Comparison of ENCODE assay signal across 19 cellular contexts in the genomic region with DNA sequence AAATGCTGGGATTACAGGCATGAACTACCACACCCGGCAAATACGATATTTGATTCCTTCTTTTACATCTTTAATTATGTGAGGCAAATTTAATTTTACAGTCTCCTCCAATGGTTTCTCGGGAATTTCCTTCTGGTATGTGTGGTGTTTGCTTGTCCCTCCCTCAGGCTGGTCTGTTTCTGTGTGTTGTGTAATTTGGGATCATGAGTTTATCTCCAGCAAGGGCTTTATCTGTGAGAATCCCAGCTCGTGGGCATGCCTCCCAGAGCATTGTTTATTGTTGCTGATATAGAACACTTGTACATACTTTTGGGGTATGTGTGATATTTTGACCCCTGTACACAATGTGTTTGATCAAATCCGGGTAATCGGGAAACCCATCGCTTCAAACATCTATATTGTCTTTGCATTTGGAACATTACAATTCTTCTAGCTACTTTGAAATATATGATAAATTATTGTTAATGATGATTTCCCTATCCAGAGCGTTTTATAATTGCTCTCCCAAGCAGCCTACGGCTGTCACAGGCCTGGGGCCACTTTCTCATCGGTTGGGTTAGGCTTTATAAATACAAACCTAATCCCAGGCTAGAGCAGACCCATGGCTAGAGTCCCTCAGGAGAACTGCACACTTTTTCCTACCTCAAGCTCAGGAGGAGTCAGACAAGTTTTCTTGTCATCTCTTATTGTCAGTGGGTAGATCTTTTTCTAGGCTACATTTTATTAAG. TPM values are rescaled to one million over a fixed set of nuclear protein-coding genes. Genes with fewer than 3 reads are reported as not detected.
DNase-seq lines count a peak whose midpoint lies in the region; ATAC-seq, FAIRE-seq and TF ChIP-seq lines count a peak whose summit lies in the region.
"Had no signal": no experiment of that assay in that cellular context is flagged by ENCODE, and none has a peak within 500 bp of the region (broad histone marks: within the 10 kb centered on the region; RNA-seq: fewer than 3 reads in every experiment).

No MANE protein-coding gene starts in this region.

- H3K4me1 ChIP-seq in astrocyte (ENCODE audit: insufficient read depth, low read length) = peaks cover 21% of the 10 kb centered on the region

- H3K4me3 Mint-ChIP-seq in astrocyte (ENCODE audit: unreplicated experiment) (no peak overlapping the region), CD14-positive monocyte (no peak overlapping the region)
- H3K4me3 Mint-ChIP-seq in stimulated activated naive B cell treated with anti-CD40 and anti-IgM and Interleukin-4, amounts not matched to agents 10 μg/mL and 1 μg/mL and 100 μg/mL, for 72 hours = no peak overlapping the region
- H3K4me3 Mint-ChIP-seq: activated B cell treated with CpG ODN at 0.5 μM for 24 hours; dendritic cell treated with granulocyte-macrophage colony-stimulating factor and Interleukin-4, amounts not matched to agents 40 ng/mL and 50 ng/mL, for 4 days had no signal

- H3K4me3 ChIP-seq in astrocyte (ENCODE audit: insufficient read depth, low read depth, low read length) = no peak overlapping the region
- H3K4me3 ChIP-seq: HAP-1, sigmoid colon, upper lobe of right lung had no signal

- no peak overlapping the region for H3K4me2 ChIP-seq in astrocyte (ENCODE audit: low read length)

- no peaks in the 10 kb centered on the region for H3K36me3 ChIP-seq in astrocyte (ENCODE audit: insufficient read depth, low read length)
- H3K36me3 ChIP-seq: HAP-1, sigmoid colon, upper lobe of right lung had no signal

- no peaks in the 10 kb centered on the region for H3K9me3 ChIP-seq in astrocyte (ENCODE audit: insufficient read depth, low read depth, low read length)
- H3K9me3 ChIP-seq: HAP-1, sigmoid colon, upper lobe of right lung had no signal

- H3K79me2 ChIP-seq in astrocyte (ENCODE audit: insufficient read depth, low read length) = no peaks in the 10 kb centered on the region

- DNase-seq in AG08395 (ENCODE audit: low spot score) (peak; percentile 34), EH (ENCODE audit: low read depth) (peak; percentile 74), astrocyte (ENCODE audit: low read depth) (peak; percentile 53), hepatic stellate cell (ENCODE audit: low spot score) (peak; percentile 46), CD14-positive monocyte (ENCODE audit: low spot score) (no peak)
- DNase-seq in stimulated activated naive B cell treated with anti-CD40 and anti-IgM and Interleukin-4, amounts not matched to agents 10 μg/mL and 1 μg/mL and 100 μg/mL, for 72 hours = no peak
- DNase-seq: activated B cell treated with CpG ODN at 0.5 μM for 24 hours; activated CD8-positive, alpha-beta memory T cell treated with anti-CD3 and anti-CD28 coated beads, Interleukin-2, amount 50 U/mL, for 48 hours; amniotic stem cell; C1 segment of cervical spinal cord; DMS79; NCI-H2081 treated with DMSO at 0.1 percent for 48 hours; NCI-H69; sigmoid colon; upper lobe of right lung had no signal

- H3K9ac ChIP-seq in astrocyte (ENCODE audit: low read length) = no peak overlapping the region

- no peak for TF ChIP-seq CTCF in astrocyte (IDR thresholded peaks at IDR 0.05; ENCODE audit: insufficient read depth, low read depth, low read length)
- TF ChIP-seq CTCF in CD14-positive monocyte (IDR thresholded peaks at IDR 0.05) = no peak

- no peak overlapping the region for H3K27ac ChIP-seq in astrocyte (ENCODE audit: low read depth, low read length)
- H3K27ac ChIP-seq: sigmoid colon, upper lobe of right lung had no signal

- H3K36me3 Mint-ChIP-seq in astrocyte (ENCODE audit: low read depth, unreplicated experiment) = no peaks in the 10 kb centered on the region
- no peaks in the 10 kb centered on the region for H3K36me3 Mint-ChIP-seq in CD14-positive monocyte
- no peaks in the 10 kb centered on the region for H3K36me3 Mint-ChIP-seq in stimulated activated naive B cell treated with anti-CD40 and anti-IgM and Interleukin-4, amounts not matched to agents 10 μg/mL and 1 μg/mL and 100 μg/mL, for 72 hours

- H2AFZ ChIP-seq in astrocyte (ENCODE audit: low read depth, low read length) = no peak overlapping the region

- H3K27me3 ChIP-seq in astrocyte (ENCODE audit: insufficient read depth, low read length) = no peaks in the 10 kb centered on the region
- H3K27me3 ChIP-seq: sigmoid colon, upper lobe of right lung had no signal

- no peaks in the 10 kb centered on the region for H4K20me1 ChIP-seq in astrocyte (ENCODE audit: insufficient read depth, low read length)

- FAIRE-seq in astrocyte (lab: Jason Lieb, UNC) = no peak

- H3K27me3 Mint-ChIP-seq in astrocyte (ENCODE audit: low read depth, unreplicated experiment) (peaks cover 3% of the 10 kb centered on the region), CD14-positive monocyte (ENCODE audit: low read depth in 3 of 3) (peaks cover 0 to 9% (median 8%) of the 10 kb centered on the region in 3 donors)
- peaks cover 17 to 27% of the 10 kb centered on the region in 2 donors for H3K27me3 Mint-ChIP-seq in stimulated activated naive B cell treated with anti-CD40 and anti-IgM and Interleukin-4, amounts not matched to agents 10 μg/mL and 1 μg/mL and 100 μg/mL, for 72 hours

- intact Hi-C loops in CD14-positive monocyte (cut with micrococcal nuclease) = no loop called here

- no peak overlapping the region for H3K27ac Mint-ChIP-seq in astrocyte (ENCODE audit: unreplicated experiment)
- H3K27ac Mint-ChIP-seq in CD14-positive monocyte = peak overlapping the region in 1 of 7 donors; percentile 65
- H3K27ac Mint-ChIP-seq in stimulated activated naive B cell treated with anti-CD40 and anti-IgM and Interleukin-4, amounts not matched to agents 10 μg/mL and 1 μg/mL and 100 μg/mL, for 72 hours = no peak overlapping the region
- H3K27ac Mint-ChIP-seq: activated B cell treated with CpG ODN at 0.5 μM for 24 hours; dendritic cell treated with granulocyte-macrophage colony-stimulating factor and Interleukin-4, amounts not matched to agents 40 ng/mL and 50 ng/mL, for 4 days had no signal

- H3K4me1 Mint-ChIP-seq in astrocyte (ENCODE audit: low read depth, unreplicated experiment) (peaks cover 24% of the 10 kb centered on the region), CD14-positive monocyte (peaks cover 21% of the 10 kb centered on the region)
- H3K4me1 Mint-ChIP-seq in stimulated activated naive B cell treated with anti-CD40 and anti-IgM and Interleukin-4, amounts not matched to agents 10 μg/mL and 1 μg/mL and 100 μg/mL, for 72 hours = peaks cover 42% of the 10 kb centered on the region in 2 donors

- no peak for ATAC-seq in stimulated activated naive B cell treated with anti-CD40 and anti-IgM and Interleukin-4, amounts not matched to agents 10 μg/mL and 1 μg/mL and 100 μg/mL, for 72 hours (replicated peaks)
- no peak for ATAC-seq in activated CD4-positive, CD25-positive, alpha-beta regulatory T cell treated with anti-CD3 and anti-CD28 coated beads, Interleukin-2, amount 50 U/mL, for 24 hours
- ATAC-seq: stimulated activated effector memory CD8-positive, alpha-beta T cell treated with anti-CD3 and anti-CD28 coated beads, Interleukin-12 subunit alpha, Interleukin-12 subunit beta, amount 100 ng/mL, for 72 hours; upper lobe of right lung had no signal

- H3K9me3 Mint-ChIP-seq in astrocyte (ENCODE audit: unreplicated experiment) (no peaks in the 10 kb centered on the region), CD14-positive monocyte (peaks cover 0 to 3% (median 0%) of the 10 kb centered on the region in 7 donors)
- H3K9me3 Mint-ChIP-seq in stimulated activated naive B cell treated with anti-CD40 and anti-IgM and Interleukin-4, amounts not matched to agents 10 μg/mL and 1 μg/mL and 100 μg/mL, for 72 hours = no peaks in the 10 kb centered on the region
- H3K9me3 Mint-ChIP-seq: activated B cell treated with CpG ODN at 0.5 μM for 24 hours; dendritic cell treated with granulocyte-macrophage colony-stimulating factor and Interleukin-4, amounts not matched to agents 40 ng/mL and 50 ng/mL, for 4 days; stimulated activated effector memory CD8-positive, alpha-beta T cell treated with anti-CD3 and anti-CD28 coated beads, Interleukin-12 subunit alpha, Interleukin-12 subunit beta, amount 100 ng/mL, for 72 hours had no signal

RNA-seq across cellular contexts. Expression of a gene that starts 15.0 kb away (rescaled TPM):
- 21.3 and 23.6 TPM in 2 replicates for total RNA-seq in astrocyte
- polyA plus RNA-seq in CD14-positive monocyte = 1 to 10 TPM in 1 of 2 donors, under 1 TPM in 1; 0.66 to 1.2 TPM

Comparison
In these comparisons a context has a peak if more than half of its experiments do, and no peak if none do; other contexts are left out.
1. DNase-seq: peak in AG08395 (single experiment), EH (single experiment), astrocyte (single experiment) and hepatic stellate cell (single experiment); none in CD14-positive monocyte (single experiment) and stimulated activated naive B cell treated with anti-CD40 and anti-IgM and Interleukin-4, amounts not matched to agents 10 μg/mL and 1 μg/mL and 100 μg/mL, for 72 hours (single experiment).